ENCODE assay signal across 8 cellular contexts in the genomic region with DNA sequence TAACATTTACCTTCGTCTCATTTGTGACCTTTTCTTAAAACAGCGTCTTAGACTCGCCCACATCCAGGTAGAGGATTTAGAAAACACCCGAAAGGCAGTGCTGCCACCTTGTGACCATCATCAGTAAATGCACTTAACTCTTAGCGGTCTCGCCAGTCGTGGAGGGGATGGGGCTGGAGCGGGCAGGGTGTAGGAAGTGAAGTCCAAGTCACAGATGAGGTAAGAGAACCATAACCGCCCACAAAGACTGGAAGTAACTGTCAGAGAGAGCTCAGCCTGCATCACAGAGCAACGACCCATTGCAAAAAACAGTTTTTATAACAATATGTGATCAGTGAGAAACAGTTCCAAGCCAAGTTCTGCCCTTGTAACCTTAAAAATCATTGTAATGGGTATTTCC. TPM values are rescaled to one million over a fixed set of nuclear protein-coding genes. Genes with fewer than 3 reads are reported as not detected.
DNase-seq lines count a peak whose midpoint lies in the region; ATAC-seq and TF ChIP-seq lines count a peak whose summit lies in the region.

No MANE protein-coding gene starts in this region.

- H3K4me3 Mint-ChIP-seq in naive thymus-derived CD4-positive, alpha-beta T cell, result peak overlapping the region in 7 of 10 donors; percentile 10 to 66 (median 39)
- peak overlapping the region in 1 of 2 donors; percentile 28 for H3K4me3 Mint-ChIP-seq in stimulated activated naive B cell treated with anti-CD40 and anti-IgM and Interleukin-4, amounts not matched to agents 10 μg/mL and 1 μg/mL and 100 μg/mL, for 72 hours

- H3K27me3 Mint-ChIP-seq in naive thymus-derived CD4-positive, alpha-beta T cell, result peaks cover 40 to 75% (median 43%) of the 10 kb centered on the region in 5 donors
- peaks cover 14 to 19% of the 10 kb centered on the region in 2 donors for H3K27me3 Mint-ChIP-seq in stimulated activated naive B cell treated with anti-CD40 and anti-IgM and Interleukin-4, amounts not matched to agents 10 μg/mL and 1 μg/mL and 100 μg/mL, for 72 hours

- H3K27ac ChIP-seq in HUES48 (ENCODE audit: low read depth, low read length), result no peak overlapping the region
- no peak overlapping the region for H3K27ac ChIP-seq in naive thymus-derived CD4-positive, alpha-beta T cell (ENCODE audit: low read depth, low read length)

- no peak overlapping the region for H3K9ac ChIP-seq in HUES48 (ENCODE audit: low read depth, low read length)

- H3K36me3 ChIP-seq in HUES48 (ENCODE audit: control insufficient read depth, insufficient read depth, low read length), result no peaks in the 10 kb centered on the region
- H3K36me3 ChIP-seq in naive thymus-derived CD4-positive, alpha-beta T cell (ENCODE audit: control insufficient read depth in 2 of 3, insufficient read depth in 3 of 3, low read length in 3 of 3), result no peaks in the 10 kb centered on the region

- no peaks in the 10 kb centered on the region for H3K36me3 Mint-ChIP-seq in naive thymus-derived CD4-positive, alpha-beta T cell
- no peaks in the 10 kb centered on the region for H3K36me3 Mint-ChIP-seq in stimulated activated naive B cell treated with anti-CD40 and anti-IgM and Interleukin-4, amounts not matched to agents 10 μg/mL and 1 μg/mL and 100 μg/mL, for 72 hours

- H3K4me1 ChIP-seq in HUES48 (ENCODE audit: control insufficient read depth, insufficient read depth, low read length), result no peaks in the 10 kb centered on the region
- H3K4me1 ChIP-seq in naive thymus-derived CD4-positive, alpha-beta T cell (ENCODE audit: control insufficient read depth in 2 of 2, insufficient read depth in 2 of 2, low read length in 2 of 2), result peaks cover 10% of the 10 kb centered on the region in 2 donors

- peak; percentile 96 for ATAC-seq in naive thymus-derived CD4-positive, alpha-beta T cell
- peak; percentile 83 to 90 for ATAC-seq in stimulated activated naive B cell treated with anti-CD40 and anti-IgM and Interleukin-4, amounts not matched to agents 10 μg/mL and 1 μg/mL and 100 μg/mL, for 72 hours (replicated peaks)
- ATAC-seq in HG02623 (IDR thresholded peaks at IDR 0.05; ENCODE audit: unreplicated experiment), result no peak

- peaks cover 14 to 19% (median 17%) of the 10 kb centered on the region in 7 donors for H3K4me1 Mint-ChIP-seq in naive thymus-derived CD4-positive, alpha-beta T cell
- H3K4me1 Mint-ChIP-seq in stimulated activated naive B cell treated with anti-CD40 and anti-IgM and Interleukin-4, amounts not matched to agents 10 μg/mL and 1 μg/mL and 100 μg/mL, for 72 hours, result peaks cover 21 to 27% of the 10 kb centered on the region in 2 donors

- in situ Hi-C loops in Caki2 (cut with HindIII; ENCODE audit: low pct_unique_long_range_greater_than_20kb, low sequenced_read_pairs), result no loop called here

- H3K9me3 ChIP-seq in HUES48 (ENCODE audit: control insufficient read depth, insufficient read depth, low read length), result no peaks in the 10 kb centered on the region
- H3K9me3 ChIP-seq in naive thymus-derived CD4-positive, alpha-beta T cell (ENCODE audit: control insufficient read depth in 2 of 3, low read length in 3 of 3), result no peaks in the 10 kb centered on the region

- peak; percentile 90 for TF ChIP-seq CTCF in epithelial cell of esophagus (IDR thresholded peaks at IDR 0.05; ENCODE audit: insufficient read depth, low read depth, low read length, missing control alignments)

- H3K4me3 ChIP-seq in HUES48 (ENCODE audit: low read depth, low read length) (peak overlapping the region; percentile 51), epithelial cell of esophagus (ENCODE audit: low read length) (no peak overlapping the region)
- no peak overlapping the region for H3K4me3 ChIP-seq in naive thymus-derived CD4-positive, alpha-beta T cell (ENCODE audit: low read length)

- intact Hi-C loops in naive thymus-derived CD4-positive, alpha-beta T cell (cut with micrococcal nuclease), result loop anchor here (1.0 to 5.0 kb wide), 5 partner anchors 11 to 143 kb away; no protein-coding TSS in a partner anchor

- H3K9me3 Mint-ChIP-seq in naive thymus-derived CD4-positive, alpha-beta T cell, result peaks cover 0 to 1% (median 0%) of the 10 kb centered on the region in 11 donors
- H3K9me3 Mint-ChIP-seq in stimulated activated naive B cell treated with anti-CD40 and anti-IgM and Interleukin-4, amounts not matched to agents 10 μg/mL and 1 μg/mL and 100 μg/mL, for 72 hours, result no peaks in the 10 kb centered on the region

- H3K27ac Mint-ChIP-seq in naive thymus-derived CD4-positive, alpha-beta T cell, result no peak overlapping the region
- peak overlapping the region; percentile 1 for H3K27ac Mint-ChIP-seq in stimulated activated naive B cell treated with anti-CD40 and anti-IgM and Interleukin-4, amounts not matched to agents 10 μg/mL and 1 μg/mL and 100 μg/mL, for 72 hours

- peaks cover 16% of the 10 kb centered on the region for H3K27me3 ChIP-seq in HUES48 (ENCODE audit: control insufficient read depth, insufficient read depth, low read length)
- peaks cover 0 to 4% of the 10 kb centered on the region in 2 donors for H3K27me3 ChIP-seq in naive thymus-derived CD4-positive, alpha-beta T cell (ENCODE audit: control insufficient read depth in 2 of 2, insufficient read depth in 2 of 2, low read length in 2 of 2)

- DNase-seq in Caki2 (ENCODE audit: low read depth) (peak; percentile 62), NK-92 (lab: John Stamatoyannopoulos, UW; ENCODE audit: unreplicated experiment) (peak; percentile 16), epithelial cell of esophagus (ENCODE audit: low read depth) (peak; percentile 87)
- peak; percentile 40 to 54 for DNase-seq in activated CD8-positive, alpha-beta memory T cell treated with anti-CD3 and anti-CD28 coated beads for 4 hours (ENCODE audit: low read depth in 2 of 2)
- DNase-seq in naive thymus-derived CD4-positive, alpha-beta T cell, result peak; percentile 46 to 82 (median 76)
- peak; percentile 65 for DNase-seq in stimulated activated naive B cell treated with anti-CD40 and anti-IgM and Interleukin-4, amounts not matched to agents 10 μg/mL and 1 μg/mL and 100 μg/mL, for 72 hours

- CTCF ChIA-PET in naive thymus-derived CD4-positive, alpha-beta T cell (lab: Charles Lee), result interaction anchor here (0.7 to 5.7 kb wide), 9 partner anchors 9 to 222 kb away, joined by 3 to 149 read pairs (median 5); partner anchors contain the start of gene CEACAM6

- POLR2A ChIA-PET in naive thymus-derived CD4-positive, alpha-beta T cell (lab: Charles Lee), result interaction anchor here (1.0 to 2.1 kb wide), 2 partner anchors 20 to 33 kb away, joined by 3 to 16 read pairs; no protein-coding TSS in a partner anchor

RNA-seq across cellular contexts. Expression of gene CEACAM3, which starts 10.7 kb away (rescaled TPM):
- not detected in 2 replicates for total RNA-seq in Caki2 (2014; rRNA removed; shearing (Covaris generic); ENCODE audit: low replicate concordance)
- 1 to 10 TPM in 1 of 5 experiments, under 1 TPM in 1, not detected in 3; 0.42 to 4.7 TPM for total RNA-seq in naive thymus-derived CD4-positive, alpha-beta T cell
- not detected for polyA plus RNA-seq in naive thymus-derived CD4-positive, alpha-beta T cell

RNA-seq across cellular contexts. Expression of gene CEACAM6, which starts 30.3 kb away (rescaled TPM):
- total RNA-seq in Caki2 (2014; rRNA removed; shearing (Covaris generic); ENCODE audit: low replicate concordance), result 2.8 and 4.1 TPM in 2 replicates
- under 1 TPM in 1 of 5 experiments, not detected in 4; 0.15 TPM for total RNA-seq in naive thymus-derived CD4-positive, alpha-beta T cell
- not detected for polyA plus RNA-seq in naive thymus-derived CD4-positive, alpha-beta T cell

RNA-seq across cellular contexts. Expression of gene LYPD4, which starts 58.8 kb away (rescaled TPM):
- total RNA-seq in Caki2 (2014; rRNA removed; shearing (Covaris generic); ENCODE audit: low replicate concordance), result not detected in 2 replicates
- total RNA-seq in naive thymus-derived CD4-positive, alpha-beta T cell, result not detected
- polyA plus RNA-seq in naive thymus-derived CD4-positive, alpha-beta T cell, result not detected

RNA-seq across cellular contexts. Expression of gene DMRTC2, which starts 59.2 kb away (rescaled TPM):
- not detected in 2 replicates for total RNA-seq in Caki2 (2014; rRNA removed; shearing (Covaris generic); ENCODE audit: low replicate concordance)
- under 1 TPM in 1 of 5 experiments, not detected in 4; 0.12 TPM for total RNA-seq in naive thymus-derived CD4-positive, alpha-beta T cell
- polyA plus RNA-seq in naive thymus-derived CD4-positive, alpha-beta T cell, result not detected

Comparison
In these comparisons a context has a peak if more than half of its experiments do, and no peak if none do; other contexts are left out.
1. DNase-seq: peak in every context shown above with its lines; median percentile 87 in epithelial cell of esophagus; 76 in naive thymus-derived CD4-positive, alpha-beta T cell; 65 in stimulated activated naive B cell treated with anti-CD40 and anti-IgM and Interleukin-4, amounts not matched to agents 10 μg/mL and 1 μg/mL and 100 μg/mL, for 72 hours; 62 in Caki2; 47 in activated CD8-positive, alpha-beta memory T cell treated with anti-CD3 and anti-CD28 coated beads for 4 hours; 16 in NK-92.